In the genomic region with DNA sequence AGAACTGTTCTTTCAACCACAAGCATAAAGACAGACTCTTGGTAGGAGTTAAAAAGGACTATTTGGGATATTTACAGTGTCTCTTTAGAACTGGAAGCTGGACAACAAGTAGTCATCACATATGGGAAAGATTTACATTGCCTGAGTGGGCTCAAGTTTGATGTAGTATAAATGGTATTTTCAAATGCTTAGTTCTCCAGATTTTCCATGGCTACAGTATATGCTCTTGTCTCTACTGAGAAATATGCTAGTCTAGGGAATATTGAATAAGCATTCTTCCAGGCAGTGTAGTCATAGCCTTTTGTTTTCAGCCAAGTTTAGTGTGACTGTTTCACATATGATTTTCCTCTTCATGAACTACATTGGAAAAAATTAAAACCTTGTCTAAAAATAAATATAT, we compare ENCODE assay signal across 24 cellular contexts.
A peak's percentile ranks its signal among the peaks of the same experiment; 100 is the strongest.
DNase-seq lines count a peak whose midpoint lies in the region; ATAC-seq and TF ChIP-seq lines count a peak whose summit lies in the region.
"Had no signal": no experiment of that assay in that cellular context is flagged by ENCODE, and none has a peak within 500 bp of the region (broad histone marks: within the 10 kb centered on the region; RNA-seq: fewer than 3 reads in every experiment).

No MANE protein-coding gene starts in this region.

- no peak overlapping the region for H2AK5ac ChIP-seq in IMR-90 (ENCODE audit: low read depth, low read length)

- H3K27ac ChIP-seq in ACC112 (ENCODE audit: low read depth, low read length) (peak overlapping the region; percentile 13), IMR-90 (ENCODE audit: insufficient read depth, low read length) (no peak overlapping the region), muscle layer of duodenum (ENCODE audit: low read length) (peak overlapping the region; percentile 34)
- H3K27ac ChIP-seq in CD4-positive, alpha-beta T cell (ENCODE audit: low read depth, low read length) = no peak overlapping the region
- H3K27ac ChIP-seq: cardiac muscle cell, right lobe of liver, stomach, transverse colon had no signal

- H2BK20ac ChIP-seq in IMR-90 (ENCODE audit: low read depth, low read length) = no peak overlapping the region

- no peaks in the 10 kb centered on the region for H3K4me1 Mint-ChIP-seq in natural killer cell
- H3K4me1 Mint-ChIP-seq in CD4-positive, alpha-beta T cell (ENCODE audit: low read depth) = no peaks in the 10 kb centered on the region
- H3K4me1 Mint-ChIP-seq: neural crest cell had no signal

- no peak overlapping the region; the same call in 2 of the 3 replicates for H2BK15ac ChIP-seq in IMR-90 (ENCODE audit: low read depth, low read length)

- H3K4me3 Mint-ChIP-seq in natural killer cell = no peak overlapping the region
- H3K4me3 Mint-ChIP-seq in CD4-positive, alpha-beta T cell = no peak overlapping the region
- H3K4me3 Mint-ChIP-seq: activated T-cell treated with anti-CD3 and anti-CD28 coated beads, Interleukin-2, amount 50 U/mL, for 24 hours; dendritic cell treated with granulocyte-macrophage colony-stimulating factor and Interleukin-4, amounts not matched to agents 40 ng/mL and 50 ng/mL, for 4 days; H9; neural crest cell had no signal

- CTCF ChIA-PET in IMR-90 (lab: Yijun Ruan, JAX) = no interaction called here
- CTCF ChIA-PET in CD4-positive, alpha-beta T cell (lab: Charles Lee) = no interaction called here

- H4K91ac ChIP-seq in IMR-90 (ENCODE audit: insufficient read depth, low read depth, low read length) = no peak overlapping the region

- no peak for TF ChIP-seq CTCF in IMR-90 (conservative IDR thresholded peaks at IDR 0.05; ENCODE audit: low read depth, low read length)
- TF ChIP-seq CTCF in natural killer cell (IDR thresholded peaks at IDR 0.05) = no peak
- no peak for TF ChIP-seq CTCF in CD4-positive, alpha-beta T cell (IDR thresholded peaks at IDR 0.05)

- no peak for TF ChIP-seq RAD21 in IMR-90 (IDR thresholded peaks at IDR 0.05; ENCODE audit: low read length)

- POLR2A ChIA-PET in IMR-90 (lab: Charles Lee; ENCODE audit: unreplicated experiment) = no interaction called here
- POLR2A ChIA-PET in CD4-positive, alpha-beta T cell (lab: Charles Lee) = no interaction called here

- H3K4me3 ChIP-seq in ACC112 (ENCODE audit: low read depth, low read length) (no peak overlapping the region), IMR-90 (ENCODE audit: insufficient read depth, low read depth, low read length) (no peak overlapping the region), muscle layer of duodenum (ENCODE audit: low read depth in 1 of 2, low read length in 2 of 2) (no peak overlapping the region)
- H3K4me3 ChIP-seq: cardiac muscle cell, right lobe of liver, stomach, transverse colon had no signal

- no peak overlapping the region for H2BK120ac ChIP-seq in IMR-90 (ENCODE audit: low read depth, low read length)

- no peak for TF ChIP-seq POLR2A in IMR-90 (IDR thresholded peaks at IDR 0.05; ENCODE audit: low read depth, low read length)

- DNase-seq in IMR-90 (peak; percentile 79), fibroblast of gingiva (ENCODE audit: low read depth) (peak; percentile 56), natural killer cell (no peak), NCI-H2227 (lab: John Stamatoyannopoulos, UW; ENCODE audit: unreplicated experiment) (no peak)
- no peak for DNase-seq in CD4-positive, alpha-beta T cell
- DNase-seq: activated CD4-positive, alpha-beta T cell treated with anti-CD3 and anti-CD28 coated beads for 1 hour; activated T-cell treated with anti-CD3 and anti-CD28 coated beads, Interleukin-2, amount 50 U/mL, for 24 hours; DMS79; foreskin melanocyte; H9; Karpas-422; MV-4-11; NCI-H2171; NCI-H524; right lobe of liver; SIG-M5; stomach; transverse colon had no signal

- ATAC-seq in IMR-90 (ENCODE audit: low read depth) = peak; percentile 68
- no peak for ATAC-seq in natural killer cell
- no peak for ATAC-seq in CD4-positive, alpha-beta T cell (ENCODE audit: poor library complexity)
- ATAC-seq in esophagus mucosa = no peak
- ATAC-seq: right lobe of liver had no signal

- BruUV-seq in IMR-90 (replicated peaks; lab: Mats Ljungman, UMichigan) = no TSS peak

- H3K18ac ChIP-seq in IMR-90 (ENCODE audit: low read depth, low read length) = peak overlapping the region; percentile 46; the same call in 1 of the 2 replicates

- H3K4me2 ChIP-seq in IMR-90 (ENCODE audit: low read depth, low read length) = peak overlapping the region; percentile 59; the same call in 1 of the 2 replicates

- H3K14ac ChIP-seq in IMR-90 (replicated peaks; ENCODE audit: low read depth, low read length) = no peak overlapping the region

- H3K4me1 ChIP-seq in ACC112 (ENCODE audit: control insufficient read depth, insufficient read depth, low read length, unreplicated experiment) = peaks cover 87% of the 10 kb centered on the region
- peaks cover 18% of the 10 kb centered on the region for H3K4me1 ChIP-seq in IMR-90 (ENCODE audit: control insufficient read depth, insufficient read depth, low read length)
- H3K4me1 ChIP-seq in muscle layer of duodenum (ENCODE audit: control insufficient read depth in 1 of 2, insufficient read depth in 2 of 2, low read length in 2 of 2) = peaks cover 3 to 41% of the 10 kb centered on the region in 2 donors
- H3K4me1 ChIP-seq: right lobe of liver had no signal

- no peak overlapping the region for H3K23ac ChIP-seq in IMR-90 (ENCODE audit: low read depth, low read length)

- H4K8ac ChIP-seq in IMR-90 (ENCODE audit: low read depth in 2 of 2, low read length in 2 of 2) = no peak overlapping the region

- H3K27me3 ChIP-seq in ACC112 (ENCODE audit: insufficient read depth, low read length) (no peaks in the 10 kb centered on the region), IMR-90 (ENCODE audit: control insufficient read depth, insufficient read depth, low read length) (no peaks in the 10 kb centered on the region), muscle layer of duodenum (ENCODE audit: low read depth, low read length) (no peaks in the 10 kb centered on the region)
- no peaks in the 10 kb centered on the region for H3K27me3 ChIP-seq in CD4-positive, alpha-beta T cell (ENCODE audit: control insufficient read depth, insufficient read depth, low read length)
- H3K27me3 ChIP-seq: cardiac muscle cell, right lobe of liver, stomach, transverse colon had no signal

- no peaks in the 10 kb centered on the region for H4K20me1 ChIP-seq in IMR-90 (ENCODE audit: insufficient read depth, low read length)

- H2BK5ac ChIP-seq in IMR-90 (ENCODE audit: low read depth, low read length, poor library complexity, severe bottlenecking) = peak overlapping the region; percentile 65

- dilution Hi-C loops in IMR-90 (cut with HindIII; ENCODE audit: low sequenced_read_pairs, unreplicated experiment) = no loop called here

- no peak overlapping the region for H2AK9ac ChIP-seq in IMR-90 (replicated peaks; ENCODE audit: low read depth, low read length, poor library complexity)

- in situ Hi-C loops in IMR-90 (cut with MboI; ENCODE audit: low sequenced_read_pairs) = no loop called here

- H3K9me3 ChIP-seq in IMR-90 (ENCODE audit: control insufficient read depth, insufficient read depth, low read length) = no peaks in the 10 kb centered on the region
- no peaks in the 10 kb centered on the region for H3K9me3 ChIP-seq in muscle layer of duodenum (ENCODE audit: control insufficient read depth in 1 of 2, low read length in 2 of 2)
- no peaks in the 10 kb centered on the region for H3K9me3 ChIP-seq in CD4-positive, alpha-beta T cell (ENCODE audit: control insufficient read depth, low read length)
- H3K9me3 ChIP-seq: right lobe of liver, stomach, transverse colon had no signal

- no peak overlapping the region for H3K27ac Mint-ChIP-seq in natural killer cell
- H3K27ac Mint-ChIP-seq in CD4-positive, alpha-beta T cell = no peak overlapping the region
- H3K27ac Mint-ChIP-seq: activated T-cell treated with anti-CD3 and anti-CD28 coated beads, Interleukin-2, amount 50 U/mL, for 24 hours; dendritic cell treated with granulocyte-macrophage colony-stimulating factor and Interleukin-4, amounts not matched to agents 40 ng/mL and 50 ng/mL, for 4 days; H9 had no signal

- H3K4ac ChIP-seq in IMR-90 (ENCODE audit: low read depth, low read length) = no peak overlapping the region

- H3K56ac ChIP-seq in IMR-90 (ENCODE audit: extremely low read depth, insufficient read depth, low read length) = no peak overlapping the region

- H3K9me1 ChIP-seq in IMR-90 (ENCODE audit: insufficient read depth, low read length) = peaks cover 8% of the 10 kb centered on the region

- intact Hi-C loops in IMR-90 (cut with micrococcal nuclease) = no loop called here
- intact Hi-C loops in natural killer cell (cut with micrococcal nuclease) = no loop called here
- intact Hi-C loops in CD4-positive, alpha-beta T cell (cut with DNase I, micrococcal nuclease) = no loop called here

- no peak overlapping the region for H2AFZ ChIP-seq in ACC112 (ENCODE audit: low read length, unreplicated experiment)
- no peak overlapping the region for H2AFZ ChIP-seq in IMR-90 (replicated peaks; ENCODE audit: low read length, poor library complexity)

- H3K36me3 ChIP-seq in ACC112 (ENCODE audit: insufficient read depth, low read length) (peaks cover 6% of the 10 kb centered on the region; the same call in 1 of the 2 replicates), IMR-90 (ENCODE audit: control insufficient read depth, insufficient read depth, low read length) (no peaks in the 10 kb centered on the region), muscle layer of duodenum (ENCODE audit: control insufficient read depth in 1 of 2, insufficient read depth in 2 of 2, low read length in 2 of 2) (no peaks in the 10 kb centered on the region)
- H3K36me3 ChIP-seq: cardiac muscle cell, right lobe of liver, stomach, transverse colon had no signal

- no peaks in the 10 kb centered on the region for H3K27me3 Mint-ChIP-seq in natural killer cell (ENCODE audit: low read depth in 2 of 2)
- no peaks in the 10 kb centered on the region for H3K27me3 Mint-ChIP-seq in CD4-positive, alpha-beta T cell
- H3K27me3 Mint-ChIP-seq: activated T-cell treated with anti-CD3 and anti-CD28 coated beads, Interleukin-2, amount 50 U/mL, for 24 hours; dendritic cell treated with granulocyte-macrophage colony-stimulating factor and Interleukin-4, amounts not matched to agents 40 ng/mL and 50 ng/mL, for 4 days had no signal

- no peak overlapping the region for H3K9ac ChIP-seq in IMR-90 (ENCODE audit: low read depth, low read length)

- no peaks in the 10 kb centered on the region for H3K36me3 Mint-ChIP-seq in natural killer cell
- H3K36me3 Mint-ChIP-seq in CD4-positive, alpha-beta T cell (ENCODE audit: low read depth) = no peaks in the 10 kb centered on the region

- peaks cover 34 to 57% of the 10 kb centered on the region in 2 experiments for H3K79me1 ChIP-seq in IMR-90 (ENCODE audit: low read depth in 1 of 2, low read length in 2 of 2)

- peaks cover 96% of the 10 kb centered on the region for H3K79me2 ChIP-seq in ACC112 (ENCODE audit: control insufficient read depth, insufficient read depth, low read length, unreplicated experiment)

- H4K5ac ChIP-seq in IMR-90 (ENCODE audit: low read depth, low read length) = no peak overlapping the region; the same call in 1 of the 2 replicates

- H3K9me3 Mint-ChIP-seq in natural killer cell = peaks cover 2 to 6% of the 10 kb centered on the region in 2 donors
- H3K9me3 Mint-ChIP-seq in CD4-positive, alpha-beta T cell = no peaks in the 10 kb centered on the region
- H3K9me3 Mint-ChIP-seq: activated T-cell treated with anti-CD3 and anti-CD28 coated beads, Interleukin-2, amount 50 U/mL, for 24 hours; dendritic cell treated with granulocyte-macrophage colony-stimulating factor and Interleukin-4, amounts not matched to agents 40 ng/mL and 50 ng/mL, for 4 days; H9; neural crest cell had no signal

Comparison
In these comparisons a context has a peak if more than half of its experiments do, and no peak if none do; other contexts are left out.
1. H3K27ac ChIP-seq: peak in ACC112 (single experiment) and muscle layer of duodenum (single experiment); none in IMR-90 (single experiment) and CD4-positive, alpha-beta T cell (single experiment).
2. DNase-seq: peak in IMR-90 (single experiment) and fibroblast of gingiva (single experiment); none in natural killer cell (single experiment), NCI-H2227 (single experiment) and CD4-positive, alpha-beta T cell (0 of 10).